1 cellular context compared by ENCODE assay signal in the genomic region with DNA sequence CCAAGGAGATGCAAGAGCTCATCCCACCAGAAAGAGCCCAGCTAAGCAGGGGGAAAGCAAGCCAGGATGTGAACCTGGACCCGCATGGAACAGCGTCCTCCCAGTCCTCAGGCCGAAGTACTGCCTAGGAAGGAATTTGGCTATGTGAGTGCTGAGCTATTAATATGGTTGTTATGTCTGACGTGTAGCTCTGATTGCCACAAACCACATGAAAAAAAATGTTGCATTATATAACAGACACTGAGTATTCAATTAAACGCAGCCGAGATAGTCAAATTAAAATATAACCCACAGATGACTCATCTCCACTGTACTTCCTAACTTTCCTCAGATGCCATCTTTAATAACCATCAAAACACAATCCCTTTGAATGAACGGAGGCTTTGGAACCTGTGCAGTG.
TF ChIP-seq lines count a peak whose summit lies in the region.

No MANE protein-coding gene starts in this region.

TF ChIP-seq in WTC11, 78 proteins besides CTCF, POLR2A, EP300 and RAD21 (continued from another document):
- TF ChIP-seq ERG (CRISPR knock-in tag; IDR thresholded peaks at IDR 0.05): no peak
- TF ChIP-seq ZNF425 (CRISPR knock-in tag; conservative IDR thresholded peaks at IDR 0.05): no peak
- no peak for TF ChIP-seq ZNF263 (CRISPR knock-in tag; IDR thresholded peaks at IDR 0.05; ENCODE audit: low read depth)
- TF ChIP-seq ETV6 (CRISPR knock-in tag; IDR thresholded peaks at IDR 0.05): no peak
- TF ChIP-seq, protein P1, sequence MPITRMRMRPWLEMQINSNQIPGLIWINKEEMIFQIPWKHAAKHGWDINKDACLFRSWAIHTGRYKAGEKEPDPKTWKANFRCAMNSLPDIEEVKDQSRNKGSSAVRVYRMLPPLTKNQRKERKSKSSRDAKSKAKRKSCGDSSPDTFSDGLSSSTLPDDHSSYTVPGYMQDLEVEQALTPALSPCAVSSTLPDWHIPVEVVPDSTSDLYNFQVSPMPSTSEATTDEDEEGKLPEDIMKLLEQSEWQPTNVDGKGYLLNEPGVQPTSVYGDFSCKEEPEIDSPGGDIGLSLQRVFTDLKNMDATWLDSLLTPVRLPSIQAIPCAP (CRISPR knock-in tag; IDR thresholded peaks at IDR 0.05): no peak
- TF ChIP-seq CREB1 (CRISPR knock-in tag; IDR thresholded peaks at IDR 0.05): no peak
- TF ChIP-seq ATF1 (CRISPR knock-in tag; IDR thresholded peaks at IDR 0.05): no peak
- TF ChIP-seq ZNF121 (CRISPR knock-in tag; IDR thresholded peaks at IDR 0.05): no peak
- TF ChIP-seq, protein P2, sequence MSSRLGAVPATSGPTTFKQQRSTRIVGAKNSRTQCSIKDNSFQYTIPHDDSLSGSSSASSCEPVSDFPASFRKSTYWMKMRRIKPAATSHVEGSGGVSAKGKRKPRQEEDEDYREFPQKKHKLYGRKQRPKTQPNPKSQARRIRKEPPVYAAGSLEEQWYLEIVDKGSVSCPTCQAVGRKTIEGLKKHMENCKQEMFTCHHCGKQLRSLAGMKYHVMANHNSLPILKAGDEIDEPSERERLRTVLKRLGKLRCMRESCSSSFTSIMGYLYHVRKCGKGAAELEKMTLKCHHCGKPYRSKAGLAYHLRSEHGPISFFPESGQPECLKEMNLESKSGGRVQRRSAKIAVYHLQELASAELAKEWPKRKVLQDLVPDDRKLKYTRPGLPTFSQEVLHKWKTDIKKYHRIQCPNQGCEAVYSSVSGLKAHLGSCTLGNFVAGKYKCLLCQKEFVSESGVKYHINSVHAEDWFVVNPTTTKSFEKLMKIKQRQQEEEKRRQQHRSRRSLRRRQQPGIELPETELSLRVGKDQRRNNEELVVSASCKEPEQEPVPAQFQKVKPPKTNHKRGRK (CRISPR knock-in tag; IDR thresholded peaks at IDR 0.05; ENCODE audit: borderline replicate concordance): no peak
- no peak for TF ChIP-seq ZNF416 (CRISPR knock-in tag; IDR thresholded peaks at IDR 0.05)
- TF ChIP-seq PRRX2 (CRISPR knock-in tag; IDR thresholded peaks at IDR 0.05): no peak
- TF ChIP-seq ZSCAN18 (CRISPR knock-in tag; IDR thresholded peaks at IDR 0.05): no peak
- TF ChIP-seq ZNF671 (CRISPR knock-in tag; IDR thresholded peaks at IDR 0.05): no peak
- TF ChIP-seq GTF2I (CRISPR knock-in tag; conservative IDR thresholded peaks at IDR 0.05): no peak
- no peak for TF ChIP-seq RORB (CRISPR knock-in tag; IDR thresholded peaks at IDR 0.05)
- TF ChIP-seq PRDM15 (CRISPR knock-in tag; IDR thresholded peaks at IDR 0.05): no peak
- TF ChIP-seq RELA (CRISPR knock-in tag; IDR thresholded peaks at IDR 0.05; ENCODE audit: borderline replicate concordance): no peak
- TF ChIP-seq PREB (CRISPR knock-in tag; IDR thresholded peaks at IDR 0.05; ENCODE audit: borderline replicate concordance): no peak
TF ChIP-seq in WTC11: peak in this region for 0.
